ENCODE assay signal across 8 cellular contexts in genomic region chr9:127979333-127980055, GRCh38. TPM values are rescaled to one million over a fixed set of nuclear protein-coding genes. Genes with fewer than 3 reads are reported as not detected.
A peak's percentile ranks its signal among the peaks of the same experiment; 100 is the strongest.
DNase-seq lines count a peak whose midpoint lies in the region; ATAC-seq and TF ChIP-seq lines count a peak whose summit lies in the region.

No MANE protein-coding gene starts in this region.

- H3K9me3 ChIP-seq in endodermal cell (ENCODE audit: control insufficient read depth, low read length) (no peaks in the 10 kb centered on the region), upper lobe of left lung (no peaks in the 10 kb centered on the region)

- H3K27me3 Mint-ChIP-seq in T-cell (no peaks in the 10 kb centered on the region), endodermal cell (ENCODE audit: insufficient read depth) (no peaks in the 10 kb centered on the region)

- 1 to 2% methylated on average over 8 to 24 of the region's 24 CpGs for WGBS in endodermal cell (ENCODE audit: insufficient coverage in 1 of 2, insufficient read length in 1 of 2), 2 experiments
- WGBS in upper lobe of left lung, 2 donors: 18 to 20% methylated on average over 15 to 18 of the region's 24 CpGs

- H3K36me3 ChIP-seq in endodermal cell (ENCODE audit: control insufficient read depth, insufficient read depth, low read length) (no peaks in the 10 kb centered on the region), upper lobe of left lung (no peaks in the 10 kb centered on the region)

- H3K27ac Mint-ChIP-seq in T-cell (peak overlapping the region; percentile 88 to 97), endodermal cell (peak overlapping the region; percentile 90)

- no peak for TF ChIP-seq EP300 in upper lobe of left lung (IDR thresholded peaks at IDR 0.05)

- H3K36me3 Mint-ChIP-seq in T-cell (peaks cover 42% of the 10 kb centered on the region), endodermal cell (ENCODE audit: low read depth) (peaks cover 3% of the 10 kb centered on the region)

- H3K27ac ChIP-seq in endodermal cell (ENCODE audit: low read depth, low read length) (peak overlapping the region; percentile 55), upper lobe of left lung (peak overlapping the region; percentile 75 to 91 (median 78))

- H3K4me1 ChIP-seq in endodermal cell (ENCODE audit: control insufficient read depth, insufficient read depth, low read length) (peaks cover 27% of the 10 kb centered on the region), upper lobe of left lung (peaks cover 42 to 66% (median 62%) of the 10 kb centered on the region in 4 donors)

- H3K27me3 ChIP-seq in endodermal cell (ENCODE audit: control insufficient read depth, insufficient read depth, low read length, poor library complexity, severe bottlenecking) (no peaks in the 10 kb centered on the region), upper lobe of left lung (no peaks in the 10 kb centered on the region)

- H3K4me3 Mint-ChIP-seq in T-cell (peak overlapping the region; percentile 91 to 97 (median 96)), endodermal cell (peak overlapping the region; percentile 94)

- H3K9me3 Mint-ChIP-seq in T-cell (no peaks in the 10 kb centered on the region), endodermal cell (no peaks in the 10 kb centered on the region)

- POLR2A ChIA-PET in T-cell (lab: Charles Lee): interaction anchor here in 1 of 2 donors (1.2 kb wide), 1 partner anchor 43 kb away, joined by 3 read pairs; no protein-coding TSS in a partner anchor

- H3K4me3 ChIP-seq in HFF-Myc (replicated peaks; ENCODE audit: low read depth, low read length) (peak overlapping the region; percentile 82), endodermal cell (ENCODE audit: low read length) (peak overlapping the region; percentile 95), upper lobe of left lung (peak overlapping the region; percentile 62 to 95 (median 82))

- ATAC-seq in T-cell (replicated peaks in 1 of 4): no peak
- peak; percentile 5 to 28 for ATAC-seq in upper lobe of left lung (ENCODE audit: low FRiP score in 2 of 2)
- ATAC-seq in HG02571 (IDR thresholded peaks at IDR 0.05; ENCODE audit: unreplicated experiment): no peak

- H3K4me1 Mint-ChIP-seq in T-cell (peaks cover 45 to 58% (median 55%) of the 10 kb centered on the region in 3 donors), endodermal cell (peaks cover 38% of the 10 kb centered on the region)

- DNase-seq in DMS153 (lab: John Stamatoyannopoulos, UW): peak; percentile 30
- no peak for DNase-seq in DMS153 treated with DMSO at 0.1 percent for 48 hours (lab: John Stamatoyannopoulos, UW; ENCODE audit: unreplicated experiment)
- no peak for DNase-seq in HFF-Myc (ENCODE audit: extremely low read depth, low read depth)
- peak in 2 of 34 experiments; percentile 35 to 41 for DNase-seq in T-cell
- peak; percentile 83 for DNase-seq in endodermal cell
- DNase-seq in midbrain (lab: John Stamatoyannopoulos, UW): peak; percentile 83
- DNase-seq in upper lobe of left lung: peak; percentile 61 to 89

- CTCF ChIA-PET in T-cell (lab: Charles Lee): interaction anchor here in 1 of 2 donors (1.8 to 2.4 kb wide), 2 partner anchors 24 to 55 kb away, joined by 5 to 10 read pairs; no protein-coding TSS in a partner anchor

- H3K9ac ChIP-seq in endodermal cell (ENCODE audit: extremely low read depth, low read length, poor library complexity, severe bottlenecking): peak overlapping the region; percentile 62

- peak in 1 of 4 donors; percentile 28 for TF ChIP-seq POLR2A in upper lobe of left lung (IDR thresholded peaks at IDR 0.05)

- TF ChIP-seq CTCF in HFF-Myc (IDR thresholded peaks at IDR 0.05; ENCODE audit: low read depth, low read length, missing control alignments) (no peak), endodermal cell (conservative IDR thresholded peaks at IDR 0.05) (no peak), upper lobe of left lung (IDR thresholded peaks at IDR 0.05) (peak in 2 of 6 experiments; percentile 5 to 14)

RNA-seq across cellular contexts. Expression of gene EEIG1, which starts 1.3 kb away (rescaled TPM):
- total RNA-seq in T-cell (100 to 1,000 TPM; 351 to 746 (median 698) TPM), endodermal cell (10 to 100 TPM; 56.7 to 60.8 TPM), upper lobe of left lung (10 to 100 TPM; 17.8 to 60.7 (median 48.0) TPM)
- polyA plus RNA-seq in endodermal cell (2013, experiment 1 of 2): 21.5 TPM
- polyA plus RNA-seq in endodermal cell (2013, experiment 2 of 2): 20.4 TPM

RNA-seq across cellular contexts. Expression of gene DPM2, which starts 41.8 kb away (rescaled TPM):
- total RNA-seq in T-cell (10 to 100 TPM; 32.3 to 66.5 (median 60.5) TPM), endodermal cell (10 to 100 TPM; 45.7 TPM), upper lobe of left lung (10 to 100 TPM; 20.1 to 40.7 (median 25.6) TPM)
- 39.5 TPM for polyA plus RNA-seq in endodermal cell (2013, experiment 1 of 2)
- polyA plus RNA-seq in endodermal cell (2013, experiment 2 of 2): 35.1 TPM

RNA-seq across cellular contexts. Expression of gene PIP5KL1, which starts 48.9 kb away (rescaled TPM):
- total RNA-seq in T-cell: 1 to 10 TPM in 4 of 5 donors, under 1 TPM in 1; 0.99 to 5.6 (median 2.6) TPM
- total RNA-seq in endodermal cell: 1 to 10 TPM; 6.6 to 9.3 TPM
- 3.7 TPM for polyA plus RNA-seq in endodermal cell (2013, experiment 1 of 2)
- polyA plus RNA-seq in endodermal cell (2013, experiment 2 of 2): 3.3 TPM
- total RNA-seq in upper lobe of left lung: 10 to 100 TPM in 3 of 6 donors, 1 to 10 TPM in 3; 4.1 to 38.8 (median 10.0) TPM

Comparison
In these comparisons a context has a peak if more than half of its experiments do, and no peak if none do; other contexts are left out.
1. DNase-seq: peak in DMS153 (single experiment), endodermal cell (single experiment), midbrain (single experiment) and upper lobe of left lung (2 of 2); none in DMS153 treated with DMSO at 0.1 percent for 48 hours (single experiment) and HFF-Myc (single experiment).
2. ATAC-seq: peak in upper lobe of left lung (2 of 2); none in T-cell (0 of 4) and HG02571 (single experiment).
3. RNA of gene EEIG1, which starts 1.3 kb away (total RNA-seq): 351 to 746 TPM in T-cell; 56.7 to 60.8 TPM in endodermal cell and 17.8 to 60.7 TPM in upper lobe of left lung; every median in the first group is over 4 times any median in the second.
4. Peak in every context shown above with its lines, with median percentiles within 50 percentile points of each other: H3K4me3 ChIP-seq.